Comparison of ENCODE assay signal across 11 cellular contexts in genomic region chr10:101775273-101776131, GRCh38. TPM values are rescaled to one million over a fixed set of nuclear protein-coding genes. Genes with fewer than 3 reads are reported as not detected.
DNase-seq lines count a peak whose midpoint lies in the region; ATAC-seq and TF ChIP-seq lines count a peak whose summit lies in the region.
"Had no signal": no experiment of that assay in that cellular context is flagged by ENCODE, and none has a peak within 500 bp of the region (broad histone marks: within the 10 kb centered on the region; RNA-seq: fewer than 3 reads in every experiment).

Gene FGF8 (minus strand): TSS chr10:101776114. CDS start chr10:101775900, 214 bp downstream.

- no peak for TF ChIP-seq EP300 in gastroesophageal sphincter (IDR thresholded peaks at IDR 0.05)

- peak; percentile 27 for DNase-seq in activated CD4-positive, alpha-beta T cell treated with anti-CD3 and anti-CD28 coated beads for 36 hours
- no peak for DNase-seq in activated CD4-positive, alpha-beta T cell treated with anti-CD3 and anti-CD28 coated beads for 48 hours
- DNase-seq in NT2/D1 (ENCODE audit: low read depth, low spot score) (no peak), iPS DF 6.9 (ENCODE audit: low read depth, low spot score) (no peak), activated gamma-delta T cell treated with Interleukin-2 at 50 U/mL for 16 hours (no peak), ecto neural progenitor cell (ENCODE audit: low spot score) (no peak)
- DNase-seq: activated effector memory CD4-positive, alpha-beta T cell treated with Interleukin-2 at 50 U/mL for 16 hours; midbrain; NCI-H187 treated with DMSO at 0.1 percent for 48 hours had no signal

- ATAC-seq in activated CD4-positive, alpha-beta T cell treated with anti-CD3 and anti-CD28 coated beads for 36 hours: no peak
- ATAC-seq in gastroesophageal sphincter: no peak

- POLR2A ChIA-PET in activated CD4-positive, alpha-beta T cell treated with anti-CD3 and anti-CD28 coated beads for 36 hours (lab: Charles Lee): interaction anchor here (0.6 kb wide), 1 partner anchor 180 kb away, joined by 3 read pairs; no protein-coding TSS in a partner anchor

- intact Hi-C loops in activated CD4-positive, alpha-beta T cell treated with anti-CD3 and anti-CD28 coated beads for 36 hours (cut with DNase I, micrococcal nuclease): loop anchor here in 1 of 2 experiments (5.0 kb wide), 1 partner anchor 478 kb away; no protein-coding TSS in a partner anchor

- peaks cover 29% of the 10 kb centered on the region for H3K4me1 Mint-ChIP-seq in activated CD4-positive, alpha-beta T cell treated with anti-CD3 and anti-CD28 coated beads for 36 hours

- no peak within 1 kb of the TSS for H3K4me3 Mint-ChIP-seq in activated CD4-positive, alpha-beta T cell treated with anti-CD3 and anti-CD28 coated beads for 36 hours

- peaks cover 12% of the 10 kb centered on the region for H3K4me1 ChIP-seq in NT2/D1 (ENCODE audit: insufficient read depth, insufficient read length)
- H3K4me1 ChIP-seq in iPS DF 6.9 (ENCODE audit: control insufficient read depth, insufficient read depth, low read length): peaks cover 14% of the 10 kb centered on the region
- peaks cover 9% of the 10 kb centered on the region for H3K4me1 ChIP-seq in skeletal muscle satellite cell (ENCODE audit: control insufficient read depth, insufficient read depth, low read length)
- H3K4me1 ChIP-seq in gastroesophageal sphincter: peaks cover 2 to 57% (median 31%) of the 10 kb centered on the region in 3 donors

- H3K36me3 Mint-ChIP-seq in activated CD4-positive, alpha-beta T cell treated with anti-CD3 and anti-CD28 coated beads for 36 hours (ENCODE audit: low read depth): peaks cover 20% of the 10 kb centered on the region

- CTCF ChIA-PET in activated CD4-positive, alpha-beta T cell treated with anti-CD3 and anti-CD28 coated beads for 36 hours (lab: Charles Lee): no interaction called here

- no CpG with 5 or more reads among the region's 95 CpGs for WGBS in iPS DF 6.9 (ENCODE audit: insufficient coverage, insufficient read length)
- 0 to 3% methylated on average over 1 to 12 of the region's 95 CpGs for WGBS in gastroesophageal sphincter (ENCODE audit: low coverage in 1 of 2), 2 donors

- H3K27ac ChIP-seq in iPS DF 6.9 (ENCODE audit: low read length) (no peak within 1 kb of the TSS), gastroesophageal sphincter (no peak within 1 kb of the TSS)

- peaks cover 5% of the 10 kb centered on the region for H3K36me3 ChIP-seq in NT2/D1 (ENCODE audit: insufficient read depth, insufficient read length, low read length)
- H3K36me3 ChIP-seq in iPS DF 6.9 (ENCODE audit: control insufficient read depth, insufficient read depth, low read length): no peaks in the 10 kb centered on the region; the same call in 1 of the 2 replicates
- H3K36me3 ChIP-seq in skeletal muscle satellite cell (ENCODE audit: insufficient read depth, low read length): no peaks in the 10 kb centered on the region
- H3K36me3 ChIP-seq in gastroesophageal sphincter: no peaks in the 10 kb centered on the region

- H3K27me3 ChIP-seq in NT2/D1 (ENCODE audit: insufficient read depth, insufficient read length): peaks cover 71% of the 10 kb centered on the region
- H3K27me3 ChIP-seq in iPS DF 6.9 (ENCODE audit: control insufficient read depth, insufficient read depth, low read length): peaks cover 48% of the 10 kb centered on the region
- peaks cover 47% of the 10 kb centered on the region for H3K27me3 ChIP-seq in skeletal muscle satellite cell (ENCODE audit: control insufficient read depth, insufficient read depth, low read length)
- peaks cover 97% of the 10 kb centered on the region for H3K27me3 ChIP-seq in gastroesophageal sphincter

- H3K27me3 Mint-ChIP-seq in activated CD4-positive, alpha-beta T cell treated with anti-CD3 and anti-CD28 coated beads for 36 hours: peaks cover 55% of the 10 kb centered on the region

- TF ChIP-seq CTCF in gastroesophageal sphincter (IDR thresholded peaks at IDR 0.05): no peak

- peak within 1 kb of the TSS; percentile 76 for H3K4me2 ChIP-seq in skeletal muscle satellite cell (ENCODE audit: low read length)

- no peaks in the 10 kb centered on the region for H3K9me3 Mint-ChIP-seq in activated CD4-positive, alpha-beta T cell treated with anti-CD3 and anti-CD28 coated beads for 36 hours (ENCODE audit: low read depth)

- TF ChIP-seq POLR2A in gastroesophageal sphincter (IDR thresholded peaks at IDR 0.05): no peak

- H3K4me3 ChIP-seq in NT2/D1 (ENCODE audit: insufficient read length, low read depth) (peak within 1 kb of the TSS; percentile 26), iPS DF 6.9 (ENCODE audit: low read length) (peak within 1 kb of the TSS; percentile 42; the same call in 1 of the 2 replicates), skeletal muscle satellite cell (ENCODE audit: low read length) (no peak within 1 kb of the TSS), gastroesophageal sphincter (peak within 1 kb of the TSS in 1 of 2 donors; percentile 46)

- no peak within 1 kb of the TSS for H3K27ac Mint-ChIP-seq in activated CD4-positive, alpha-beta T cell treated with anti-CD3 and anti-CD28 coated beads for 36 hours

- peak within 1 kb of the TSS; percentile 61 for H3K9ac ChIP-seq in NT2/D1 (ENCODE audit: insufficient read length, low read depth)
- no peak within 1 kb of the TSS for H3K9ac ChIP-seq in skeletal muscle satellite cell (ENCODE audit: low read depth, low read length)

- peaks cover 8% of the 10 kb centered on the region; the same call in 1 of the 2 replicates for H3K9me3 ChIP-seq in NT2/D1 (ENCODE audit: insufficient read depth, low read length)
- no peaks in the 10 kb centered on the region for H3K9me3 ChIP-seq in iPS DF 6.9 (ENCODE audit: control insufficient read depth, insufficient read depth, low read length)
- no peaks in the 10 kb centered on the region for H3K9me3 ChIP-seq in skeletal muscle satellite cell (replicated peaks; ENCODE audit: low read length)
- no peaks in the 10 kb centered on the region for H3K9me3 ChIP-seq in gastroesophageal sphincter

RNA-seq across cellular contexts. Expression of gene FGF8, which starts in this region (rescaled TPM):
- under 1 TPM in 1 of 2 experiments, not detected in 1; 0.32 TPM for total RNA-seq in activated CD4-positive, alpha-beta T cell treated with anti-CD3 and anti-CD28 coated beads for 36 hours
- total RNA-seq in skeletal muscle satellite cell (2012; rRNA removed): 0.44 and 0.51 TPM in 2 replicates
- not detected for total RNA-seq in gastroesophageal sphincter

Comparison
In these comparisons a context has a peak if more than half of its experiments do, and no peak if none do; other contexts are left out.
1. Peak in DNase-seq in activated CD4-positive, alpha-beta T cell treated with anti-CD3 and anti-CD28 coated beads for 36 hours; RNA of the gene not detected or under 1 TPM.